ENCODE assay signal across 9 cellular contexts in the genomic region with DNA sequence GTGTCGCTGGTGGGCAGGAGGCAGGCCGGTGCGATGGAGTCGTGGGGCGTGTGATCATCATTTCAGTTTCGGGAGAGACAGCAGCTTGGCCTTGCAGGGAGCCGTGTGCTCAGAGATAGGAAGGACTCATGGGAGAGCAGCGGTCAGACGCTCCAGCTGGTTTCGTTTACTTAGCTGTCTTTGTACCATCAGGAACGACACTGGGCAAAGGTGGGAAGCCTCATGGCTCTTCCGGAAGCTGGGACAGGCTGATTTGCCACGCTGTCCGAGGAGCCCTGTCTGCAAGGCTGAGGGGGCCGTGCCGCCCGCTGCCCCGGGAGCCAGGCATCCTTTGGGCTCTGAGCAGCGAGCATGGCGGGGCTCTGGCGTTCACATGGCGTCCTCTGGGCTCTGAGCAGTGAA. TPM values are rescaled to one million over a fixed set of nuclear protein-coding genes. Genes with fewer than 3 reads are reported as not detected.
DNase-seq lines count a peak whose midpoint lies in the region; TF ChIP-seq lines count a peak whose summit lies in the region.
"Had no signal": no experiment of that assay in that cellular context is flagged by ENCODE, and none has a peak within 500 bp of the region (broad histone marks: within the 10 kb centered on the region; RNA-seq: fewer than 3 reads in every experiment).

No MANE protein-coding gene starts in this region.

- H3K27ac ChIP-seq in BLaER1 (peak overlapping the region; percentile 30; the same call in 1 of the 2 replicates), dorsolateral prefrontal cortex (peak overlapping the region in 54 of 59 donors; percentile 36 to 87 (median 76)), mucosa of rectum (ENCODE audit: low read depth in 2 of 2, low read length in 2 of 2) (peak overlapping the region; percentile 58 to 73)

- peaks cover 21% of the 10 kb centered on the region; the same call in 1 of the 2 replicates for H3K36me3 ChIP-seq in BLaER1
- peaks cover 0 to 2% of the 10 kb centered on the region in 2 donors for H3K36me3 ChIP-seq in mucosa of rectum (ENCODE audit: control insufficient read depth in 2 of 2, insufficient read depth in 2 of 2, low read length in 2 of 2)

- TF ChIP-seq CTCF in dorsolateral prefrontal cortex (IDR thresholded peaks at IDR 0.05 in 54 of 56, conservative IDR thresholded peaks at IDR 0.05 in 2 of 56; ENCODE audit: low read depth in 1 of 56, partially characterized antibody in 56 of 56) = no peak

- H4K20me1 ChIP-seq in BLaER1 = peaks cover 98% of the 10 kb centered on the region

- H3K4me2 ChIP-seq in BLaER1 = peak overlapping the region; percentile 95

- H3K4me1 ChIP-seq in BLaER1 = peaks cover 97% of the 10 kb centered on the region
- H3K4me1 ChIP-seq in mucosa of rectum (ENCODE audit: control insufficient read depth in 2 of 2, insufficient read depth in 2 of 2, low read length in 2 of 2) = peaks cover 14 to 36% of the 10 kb centered on the region in 2 donors

- H3K9ac ChIP-seq in BLaER1 (0 out of 2 replicates have a peak overlapping the region, but pooled peaks have one; percentile 8), mucosa of rectum (ENCODE audit: low read depth in 1 of 2, low read length in 2 of 2) (no peak overlapping the region)

- DNase-seq in NCI-H1092 treated with DMSO at 0.1 percent for 48 hours (lab: John Stamatoyannopoulos, UW) (peak; percentile 8), dorsolateral prefrontal cortex (no peak), dermis blood vessel endothelial cell (no peak), islet precursor cell (no peak), NCI-H82 (lab: John Stamatoyannopoulos, UW) (no peak)
- DNase-seq in central memory CD4-positive, alpha-beta T cell = no peak
- DNase-seq: NCI-H446 treated with DMSO at 0.1 percent for 48 hours had no signal

- no peaks in the 10 kb centered on the region for H3K27me3 ChIP-seq in BLaER1
- H3K27me3 ChIP-seq in dorsolateral prefrontal cortex = no peaks in the 10 kb centered on the region
- no peaks in the 10 kb centered on the region for H3K27me3 ChIP-seq in mucosa of rectum (ENCODE audit: control insufficient read depth in 2 of 2, insufficient read depth in 2 of 2, low read length in 2 of 2)

- H3K4me3 ChIP-seq in BLaER1 (0 out of 2 replicates have a peak overlapping the region, but pooled peaks have one; percentile 28), dorsolateral prefrontal cortex (peak overlapping the region in 30 of 59 donors; percentile 7 to 47 (median 32)), mucosa of rectum (ENCODE audit: low read length in 2 of 2) (peak overlapping the region; percentile 7 to 17)

- intact Hi-C loops in dorsolateral prefrontal cortex (cut with DNase I) = no loop called here

- no peaks in the 10 kb centered on the region for H3K9me3 ChIP-seq in BLaER1
- no peaks in the 10 kb centered on the region for H3K9me3 ChIP-seq in mucosa of rectum (ENCODE audit: control insufficient read depth in 2 of 2, low read length in 2 of 2)

RNA-seq across cellular contexts. Expression of gene GRAMD4, which starts 32.7 kb away (rescaled TPM):
- total RNA-seq in dorsolateral prefrontal cortex = 10 to 100 TPM; 33.2 to 89.6 (median 61.9) TPM
- total RNA-seq in dermis blood vessel endothelial cell = 48.8 and 58.5 TPM in 2 replicates
